In the genomic region with DNA sequence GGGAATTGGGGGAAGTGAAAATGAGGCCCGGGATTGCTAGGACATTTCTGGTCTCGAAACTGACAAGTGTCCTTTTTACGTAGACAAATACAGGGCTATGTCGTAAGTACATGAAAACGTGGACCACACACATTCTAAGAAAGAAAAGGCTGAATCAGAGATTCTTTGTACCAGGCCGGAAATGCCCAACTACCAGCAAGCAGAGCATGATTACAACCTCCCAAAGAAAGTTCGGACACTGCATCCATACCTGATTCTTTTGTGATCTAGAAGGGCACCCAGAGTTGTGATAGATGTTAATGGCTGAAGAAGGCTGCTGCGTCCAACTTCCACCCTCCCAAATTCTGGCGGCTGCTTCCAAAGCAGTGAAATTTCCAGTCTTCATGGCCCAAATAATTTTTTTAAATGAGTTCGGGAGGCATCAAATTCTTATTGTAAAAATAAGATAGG, we compare ENCODE assay signal across 8 cellular contexts. TPM values are rescaled to one million over a fixed set of nuclear protein-coding genes. Genes with fewer than 3 reads are reported as not detected.
DNase-seq lines count a peak whose midpoint lies in the region; ATAC-seq and TF ChIP-seq lines count a peak whose summit lies in the region.

No MANE protein-coding gene starts in this region.

- peaks cover 26% of the 10 kb centered on the region for H3K4me1 ChIP-seq in RWPE2 (ENCODE audit: insufficient read depth, poor library complexity, severe bottlenecking)
- no peaks in the 10 kb centered on the region for H3K4me1 ChIP-seq in esophagus (ENCODE audit: control insufficient read depth in 2 of 2, insufficient read depth in 2 of 2, low read length in 1 of 2)
- H3K4me1 ChIP-seq in neuron (ENCODE audit: insufficient read depth, low read length), result peaks cover 23% of the 10 kb centered on the region

- H3K27ac ChIP-seq in RWPE2 (ENCODE audit: poor library complexity, severe bottlenecking), result peak overlapping the region; percentile 91
- peak overlapping the region; percentile 94 to 95 for H3K27ac ChIP-seq in esophagus (ENCODE audit: low read depth in 2 of 2, low read length in 1 of 2)

- H3K27me3 ChIP-seq in RWPE2 (ENCODE audit: insufficient read depth, poor library complexity, severe bottlenecking) (no peaks in the 10 kb centered on the region), esophagus (ENCODE audit: control insufficient read depth in 1 of 2, insufficient read depth in 2 of 2, low read length in 2 of 2) (no peaks in the 10 kb centered on the region), neuron (ENCODE audit: insufficient read depth, low read length) (no peaks in the 10 kb centered on the region)

- H3K9me3 ChIP-seq in RWPE2 (ENCODE audit: severe bottlenecking), result no peaks in the 10 kb centered on the region
- H3K9me3 ChIP-seq in esophagus (ENCODE audit: control insufficient read depth in 2 of 2, insufficient read depth in 1 of 2, low read depth in 1 of 2, low read length in 1 of 2), result no peaks in the 10 kb centered on the region
- H3K9me3 ChIP-seq in neuron (ENCODE audit: low read length), result no peaks in the 10 kb centered on the region

- H3K36me3 ChIP-seq in RWPE2 (ENCODE audit: low read depth) (no peaks in the 10 kb centered on the region), esophagus (ENCODE audit: control insufficient read depth in 2 of 2, insufficient read depth in 2 of 2, low read length in 1 of 2) (no peaks in the 10 kb centered on the region), neuron (ENCODE audit: insufficient read depth, low read length) (no peaks in the 10 kb centered on the region)

- H3K4me3 ChIP-seq in RWPE2 (ENCODE audit: severe bottlenecking), result peak overlapping the region; percentile 76
- peak overlapping the region; percentile 27 to 86 for H3K4me3 ChIP-seq in esophagus (ENCODE audit: low read depth in 1 of 2, low read length in 2 of 2)
- peak overlapping the region; percentile 96 for H3K4me3 ChIP-seq in neuron (ENCODE audit: low read length)

- 13 to 16% methylated on average over 10 of the region's 10 CpGs for WGBS in esophagus, 2 donors

- H2AFZ ChIP-seq in neuron (ENCODE audit: low read depth, low read length), result peak overlapping the region; percentile 91

- peak; percentile 29 for ATAC-seq in RWPE2 (ENCODE audit: low read depth)
- no peak for ATAC-seq in HG03469 (IDR thresholded peaks at IDR 0.05; ENCODE audit: unreplicated experiment)

- TF ChIP-seq CTCF in RWPE2 (IDR thresholded peaks at IDR 0.05; ENCODE audit: poor library complexity, severe bottlenecking), result no peak

- DNase-seq in ELF-1 (ENCODE audit: low read depth, low spot score), result peak; percentile 53
- no peak for DNase-seq in RWPE2 (ENCODE audit: low spot score)
- no peak for DNase-seq in midbrain (lab: John Stamatoyannopoulos, UW)
- no peak for DNase-seq in iPS-NIHi11 (ENCODE audit: low spot score)
- no peak for DNase-seq in NCI-H2196 treated with DMSO at 0.1 percent for 48 hours (lab: John Stamatoyannopoulos, UW; ENCODE audit: unreplicated experiment)

RNA-seq across cellular contexts. Expression of a gene that starts 1.7 kb away (rescaled TPM):
- polyA plus RNA-seq in esophagus, result 10 to 100 TPM; 18.1 to 23.6 TPM
